Comparison of ENCODE assay signal across 1 cellular context in the genomic region with DNA sequence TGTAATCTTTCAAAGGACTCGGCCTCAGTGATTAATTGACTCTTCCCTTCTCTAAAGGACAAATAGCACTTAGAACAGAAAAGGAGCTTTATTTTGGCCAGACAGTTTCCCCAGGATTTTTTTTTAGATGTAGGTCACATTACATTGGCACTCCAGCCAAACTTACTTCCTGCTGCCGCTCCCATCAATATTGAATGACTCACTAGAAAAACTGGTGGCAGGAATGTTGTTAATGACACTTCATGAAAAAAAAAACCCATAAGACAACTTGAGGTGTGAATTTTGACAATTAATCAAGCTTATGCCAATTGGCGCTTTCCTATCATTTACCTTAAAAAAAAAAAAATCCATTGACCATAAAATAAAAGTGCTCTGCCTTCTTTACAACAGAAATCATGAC.
TF ChIP-seq lines count a peak whose summit lies in the region.

No MANE protein-coding gene starts in this region.

TF ChIP-seq in HepG2, 621 proteins besides CTCF, POLR2A, EP300 and RAD21 (continued from another document):
- TF ChIP-seq ZBTB7A (CRISPR knock-in tag; IDR thresholded peaks at IDR 0.05) (no peak), RBFOX2 (IDR thresholded peaks at IDR 0.05; ENCODE audit: low read depth, low read length) (no peak), CC2D1A (CRISPR knock-in tag; IDR thresholded peaks at IDR 0.05) (no peak), IRF2 (CRISPR knock-in tag; IDR thresholded peaks at IDR 0.05) (no peak), ZNF770 (CRISPR knock-in tag; IDR thresholded peaks at IDR 0.05) (no peak), PHF8 (CRISPR knock-in tag; IDR thresholded peaks at IDR 0.05) (no peak), SMAD9 (CRISPR knock-in tag; IDR thresholded peaks at IDR 0.05) (no peak), AKNA (CRISPR knock-in tag; IDR thresholded peaks at IDR 0.05; ENCODE audit: borderline replicate concordance) (no peak), TMF1 (CRISPR knock-in tag; IDR thresholded peaks at IDR 0.05; ENCODE audit: low read depth) (no peak)
